Comparison of ENCODE assay signal across 20 cellular contexts in the genomic region with DNA sequence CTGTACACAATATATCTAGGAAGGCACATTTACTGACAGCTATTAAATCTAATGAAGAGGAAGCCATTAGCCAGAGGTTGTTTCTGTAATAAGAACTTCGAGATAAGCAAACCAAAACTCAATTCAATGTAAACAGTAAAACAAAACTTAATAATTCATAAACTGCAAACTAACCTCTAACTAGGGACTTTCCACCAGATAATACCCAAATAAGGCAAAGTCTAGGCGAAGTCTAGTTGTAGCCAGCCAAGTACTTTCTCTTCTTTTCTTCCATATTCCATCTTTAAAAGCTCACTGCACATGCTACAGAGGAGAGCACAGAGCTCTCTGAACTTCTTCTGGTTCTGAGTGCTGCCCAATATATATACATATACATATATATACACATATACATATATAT.
DNase-seq lines count a peak whose midpoint lies in the region; ATAC-seq lines count a peak whose summit lies in the region.
"Had no signal": no experiment of that assay in that cellular context is flagged by ENCODE, and none has a peak within 500 bp of the region (broad histone marks: within the 10 kb centered on the region; RNA-seq: fewer than 3 reads in every experiment).

No MANE protein-coding gene starts in this region.

- intact Hi-C loops in activated CD4-positive, alpha-beta memory T cell treated with anti-CD3 and anti-CD28 coated beads for 36 hours (cut with micrococcal nuclease) = no loop called here
- intact Hi-C loops in sciatic nerve (cut with DNase I) = no loop called here

- POLR2A ChIA-PET in activated CD4-positive, alpha-beta memory T cell treated with anti-CD3 and anti-CD28 coated beads for 36 hours (lab: Charles Lee) = no interaction called here

- ATAC-seq in GM18511 (IDR thresholded peaks at IDR 0.05; ENCODE audit: unreplicated experiment) (peak; percentile 71), GM19324 (IDR thresholded peaks at IDR 0.05; ENCODE audit: low FRiP score, unreplicated experiment) (peak; percentile 53), HG02798 (IDR thresholded peaks at IDR 0.05; ENCODE audit: poor library complexity, unreplicated experiment) (peak; percentile 65), HG03571 (IDR thresholded peaks at IDR 0.05; ENCODE audit: unreplicated experiment) (peak; percentile 58), sciatic nerve (no peak)
- ATAC-seq: HepG2 had no signal

- peaks cover 3% of the 10 kb centered on the region for H3K9me3 Mint-ChIP-seq in activated CD4-positive, alpha-beta memory T cell treated with anti-CD3 and anti-CD28 coated beads for 36 hours

- H3K36me3 Mint-ChIP-seq in activated CD4-positive, alpha-beta memory T cell treated with anti-CD3 and anti-CD28 coated beads for 36 hours = no peaks in the 10 kb centered on the region
- H3K36me3 Mint-ChIP-seq: CD4-positive, CD25-positive, alpha-beta regulatory T cell had no signal

- H3K27ac Mint-ChIP-seq in activated CD4-positive, alpha-beta memory T cell treated with anti-CD3 and anti-CD28 coated beads for 36 hours = no peak overlapping the region
- H3K27ac Mint-ChIP-seq: CD4-positive, CD25-positive, alpha-beta regulatory T cell; HFFc6 had no signal

- H3K27me3 Mint-ChIP-seq in activated CD4-positive, alpha-beta memory T cell treated with anti-CD3 and anti-CD28 coated beads for 36 hours = no peaks in the 10 kb centered on the region
- H3K27me3 Mint-ChIP-seq: CD4-positive, CD25-positive, alpha-beta regulatory T cell had no signal

- no peaks in the 10 kb centered on the region for H3K4me1 Mint-ChIP-seq in activated CD4-positive, alpha-beta memory T cell treated with anti-CD3 and anti-CD28 coated beads for 36 hours (ENCODE audit: low read depth)
- H3K4me1 Mint-ChIP-seq: CD4-positive, CD25-positive, alpha-beta regulatory T cell had no signal

- DNase-seq in cortex of kidney (lab: John Stamatoyannopoulos, UW) (no peak), sciatic nerve (ENCODE audit: low spot score) (no peak)
- DNase-seq in activated CD4-positive, alpha-beta memory T cell treated with anti-CD3 and anti-CD28 coated beads for 36 hours = no peak
- DNase-seq: BE2C; Caco-2; CD4-positive, CD25-positive, alpha-beta regulatory T cell; DMS153; GDM1; HFFc6; KBM-7; NCI-H1694 treated with DMSO at 0.1 percent for 48 hours; NCI-H2107; NCI-H510A; NCI-H774; SHP77 had no signal

- CTCF ChIA-PET in activated CD4-positive, alpha-beta memory T cell treated with anti-CD3 and anti-CD28 coated beads for 36 hours (lab: Charles Lee) = no interaction called here

- H3K4me3 Mint-ChIP-seq in activated CD4-positive, alpha-beta memory T cell treated with anti-CD3 and anti-CD28 coated beads for 36 hours = no peak overlapping the region
- H3K4me3 Mint-ChIP-seq: CD4-positive, CD25-positive, alpha-beta regulatory T cell; HFFc6 had no signal
